9 cellular contexts compared by ENCODE assay signal in genomic region chr21:29196664-29197052, GRCh38.
A peak's percentile ranks its signal among the peaks of the same experiment; 100 is the strongest.
DNase-seq lines count a peak whose midpoint lies in the region; ATAC-seq, FAIRE-seq and TF ChIP-seq lines count a peak whose summit lies in the region.
"Had no signal": no experiment of that assay in that cellular context is flagged by ENCODE, and none has a peak within 500 bp of the region (broad histone marks: within the 10 kb centered on the region; RNA-seq: fewer than 3 reads in every experiment).

No MANE protein-coding gene starts in this region.

- peak; percentile 9 for ATAC-seq in GM21737 (IDR thresholded peaks at IDR 0.05; ENCODE audit: unreplicated experiment)

- H3K36me3 ChIP-seq in SJCRH30 = no peaks in the 10 kb centered on the region
- no peaks in the 10 kb centered on the region for H3K36me3 ChIP-seq in WERI-Rb-1

- H3K27ac ChIP-seq in SJCRH30 (peak overlapping the region; percentile 17), WERI-Rb-1 (no peak overlapping the region)

- FAIRE-seq in HTR-8/SVneo (lab: Jason Lieb, UNC) = no peak

- H3K9me3 ChIP-seq in SJCRH30 (replicated peaks) (peaks cover 11% of the 10 kb centered on the region), WERI-Rb-1 (ENCODE audit: severe bottlenecking) (peaks cover 7% of the 10 kb centered on the region)

- TF ChIP-seq CTCF in WERI-Rb-1 (IDR thresholded peaks at IDR 0.05; ENCODE audit: low read depth, low read length) = no peak

- peaks cover 10% of the 10 kb centered on the region for H3K4me1 ChIP-seq in SJCRH30

- H3K4me3 ChIP-seq in SJCRH30 (peak overlapping the region; percentile 9; the same call in 1 of the 2 replicates), WERI-Rb-1 (ENCODE audit: low read depth, low read length) (no peak overlapping the region)

- DNase-seq in EH (ENCODE audit: low read depth) = peak; percentile 30
- DNase-seq in SJCRH30 = no peak
- DNase-seq in lung microvascular endothelial cell (ENCODE audit: low read depth in 2 of 2) = peak; percentile 41 to 56
- DNase-seq in T-helper 9 cell = no peak
- no peak for DNase-seq in WERI-Rb-1
- no peak for DNase-seq in HTR-8/SVneo (ENCODE audit: insufficient read length, low spot score)
- DNase-seq in NCI-H1694 treated with DMSO at 0.1 percent for 48 hours (lab: John Stamatoyannopoulos, UW) = no peak
- DNase-seq: occipital lobe had no signal

- no peaks in the 10 kb centered on the region for H3K27me3 ChIP-seq in SJCRH30
- no peaks in the 10 kb centered on the region for H3K27me3 ChIP-seq in WERI-Rb-1 (ENCODE audit: insufficient read depth, low read depth, severe bottlenecking)

Comparison
In these comparisons a context has a peak if more than half of its experiments do, and no peak if none do; other contexts are left out.
1. DNase-seq: peak in EH (single experiment) and lung microvascular endothelial cell (2 of 2); none in SJCRH30 (0 of 2), T-helper 9 cell (single experiment), WERI-Rb-1 (single experiment), HTR-8/SVneo (single experiment) and NCI-H1694 treated with DMSO at 0.1 percent for 48 hours (single experiment).